21 cellular contexts compared by ENCODE assay signal in the genomic region with DNA sequence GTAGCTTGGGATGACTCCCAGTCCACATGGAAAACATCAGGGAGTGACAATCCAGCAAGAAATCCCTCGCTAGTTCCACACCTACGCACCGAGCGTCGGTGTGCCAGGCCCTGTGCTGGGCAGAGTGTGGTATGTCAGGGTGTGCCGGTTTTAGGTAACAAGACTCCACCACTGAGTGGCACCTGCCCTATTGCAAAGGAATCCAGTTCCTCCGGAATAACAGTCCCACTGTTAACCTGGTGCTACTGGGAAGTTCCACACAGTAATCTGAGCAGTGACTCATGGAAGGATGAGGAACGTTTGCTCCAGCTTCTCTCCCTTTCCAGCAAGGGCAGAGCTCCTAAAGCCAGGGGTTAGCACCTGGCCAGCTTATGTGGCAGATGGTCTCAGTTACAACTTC. TPM values are rescaled to one million over a fixed set of nuclear protein-coding genes. Genes with fewer than 3 reads are reported as not detected.
A peak's percentile ranks its signal among the peaks of the same experiment; 100 is the strongest.
DNase-seq lines count a peak whose midpoint lies in the region; ATAC-seq and TF ChIP-seq lines count a peak whose summit lies in the region.
"Had no signal": no experiment of that assay in that cellular context is flagged by ENCODE, and none has a peak within 500 bp of the region (broad histone marks: within the 10 kb centered on the region; RNA-seq: fewer than 3 reads in every experiment).

No MANE protein-coding gene starts in this region.

- intact Hi-C loops in left lung (cut with DNase I) (no loop called here), upper lobe of right lung (cut with DNase I) (no loop called here)

- in situ Hi-C loops in T47D (cut with HindIII; ENCODE audit: low pct_unique_long_range_greater_than_20kb, low sequenced_read_pairs) = no loop called here

- ATAC-seq in left lung = peak; percentile 54
- ATAC-seq in upper lobe of right lung = peak; percentile 57
- ATAC-seq in HG02885 (IDR thresholded peaks at IDR 0.05; ENCODE audit: poor library complexity, unreplicated experiment) = no peak
- no peak for ATAC-seq in GM18498 (IDR thresholded peaks at IDR 0.05; ENCODE audit: unreplicated experiment)
- ATAC-seq: heart left ventricle; left cardiac atrium; stimulated activated naive B cell treated with anti-CD40 and anti-IgM and Interleukin-4, amounts not matched to agents 10 μg/mL and 1 μg/mL and 100 μg/mL, for 72 hours had no signal

- H3K36me3 ChIP-seq in left lung = peaks cover 0 to 48% of the 10 kb centered on the region in 2 donors
- peaks cover 25% of the 10 kb centered on the region for H3K36me3 ChIP-seq in upper lobe of right lung

- no peak for TF ChIP-seq CTCF in left lung (IDR thresholded peaks at IDR 0.05)
- no peak for TF ChIP-seq CTCF in upper lobe of right lung (IDR thresholded peaks at IDR 0.05)

- peak; percentile 42 for DNase-seq in SIG-M5 treated with dmso at 0.1 percent for 504 hours (lab: John Stamatoyannopoulos, UW; ENCODE audit: unreplicated experiment)
- DNase-seq in SIG-M5 (lab: John Stamatoyannopoulos, UW) = no peak
- peak; percentile 77 to 96 for DNase-seq in T47D (ENCODE audit: low read depth in 1 of 2, low spot score in 1 of 2)
- DNase-seq in left lung = no peak
- DNase-seq in upper lobe of right lung = no peak
- no peak for DNase-seq in dedifferentiated amniotic fluid mesenchymal stem cell (ENCODE audit: extremely low spot score)
- DNase-seq: activated CD4-positive, alpha-beta T cell treated with anti-CD3 and anti-CD28 coated beads, Interleukin-2, amount 50 U/mL, for 1 hour; activated naive CD4-positive, alpha-beta T cell treated with anti-CD3 and anti-CD28 coated beads, Interleukin-2, amount 10 ng/mL, durations not matched to agents 7 days and 5 days; activated T-cell treated with anti-CD3 and anti-CD28 coated beads for 4 hours; CD4-positive, CD25-positive, alpha-beta regulatory T cell; heart left ventricle; left cardiac atrium; stimulated activated naive B cell treated with anti-CD40 and anti-IgM and Interleukin-4, amounts not matched to agents 10 μg/mL and 1 μg/mL and 100 μg/mL, for 72 hours; upper lobe of left lung had no signal

- H3K27me3 ChIP-seq in left lung (no peaks in the 10 kb centered on the region), upper lobe of right lung (no peaks in the 10 kb centered on the region)
- H3K27me3 ChIP-seq: heart left ventricle, upper lobe of left lung had no signal

- H3K9me3 ChIP-seq in left lung (no peaks in the 10 kb centered on the region), upper lobe of right lung (no peaks in the 10 kb centered on the region)
- H3K9me3 ChIP-seq: heart left ventricle, upper lobe of left lung had no signal

- H3K27ac ChIP-seq in left lung = no peak overlapping the region
- H3K27ac ChIP-seq in upper lobe of right lung = no peak overlapping the region
- H3K27ac ChIP-seq: HL-60, KMS-11, parathyroid adenoma, upper lobe of left lung had no signal

- H3K4me1 ChIP-seq in left lung (no peaks in the 10 kb centered on the region), upper lobe of right lung (no peaks in the 10 kb centered on the region)
- H3K4me1 ChIP-seq: parathyroid adenoma had no signal

- no peak overlapping the region for H3K4me3 ChIP-seq in left lung
- H3K4me3 ChIP-seq in upper lobe of right lung = no peak overlapping the region
- H3K4me3 ChIP-seq: heart left ventricle, upper lobe of left lung had no signal

RNA-seq across cellular contexts. Expression of a gene that starts 14.3 kb away (rescaled TPM):
- 10 to 100 TPM; 11.9 to 12.6 TPM for total RNA-seq in left lung
- 12.7 TPM for total RNA-seq in upper lobe of right lung

RNA-seq across cellular contexts. Expression of a gene that starts 15.5 kb away (rescaled TPM):
- total RNA-seq in left lung (10 to 100 TPM; 70.0 to 84.1 TPM), upper lobe of right lung (56.9 TPM)

RNA-seq across cellular contexts. Expression of a gene that starts 20.8 kb away (rescaled TPM):
- total RNA-seq in left lung (100 to 1,000 TPM; 265 to 324 TPM), upper lobe of right lung (308 TPM)

RNA-seq across cellular contexts. Expression of a gene that starts 23.7 kb away (rescaled TPM):
- total RNA-seq in left lung (not detected), upper lobe of right lung (not detected)
- total RNA-seq: A673; CD4-positive, CD25-positive, alpha-beta regulatory T cell; epithelial cell of proximal tubule; heart left ventricle; left cardiac atrium; upper lobe of left lung had no signal

RNA-seq across cellular contexts. Expression of a gene that starts 40.1 kb away (rescaled TPM):
- total RNA-seq in left lung (under 1 TPM; 0.03 to 0.13 TPM), upper lobe of right lung (0.23 TPM)
- total RNA-seq: CD4-positive, CD25-positive, alpha-beta regulatory T cell had no signal

Comparison
In these comparisons a context has a peak if more than half of its experiments do, and no peak if none do; other contexts are left out.
1. DNase-seq: peak in SIG-M5 treated with dmso at 0.1 percent for 504 hours (single experiment) and T47D (2 of 2); none in SIG-M5 (single experiment), left lung (0 of 2), upper lobe of right lung (single experiment) and dedifferentiated amniotic fluid mesenchymal stem cell (single experiment).
2. ATAC-seq: peak in left lung (single experiment) and upper lobe of right lung (single experiment); none in HG02885 (single experiment) and GM18498 (single experiment).